2 cellular contexts compared by ENCODE assay signal in the genomic region with DNA sequence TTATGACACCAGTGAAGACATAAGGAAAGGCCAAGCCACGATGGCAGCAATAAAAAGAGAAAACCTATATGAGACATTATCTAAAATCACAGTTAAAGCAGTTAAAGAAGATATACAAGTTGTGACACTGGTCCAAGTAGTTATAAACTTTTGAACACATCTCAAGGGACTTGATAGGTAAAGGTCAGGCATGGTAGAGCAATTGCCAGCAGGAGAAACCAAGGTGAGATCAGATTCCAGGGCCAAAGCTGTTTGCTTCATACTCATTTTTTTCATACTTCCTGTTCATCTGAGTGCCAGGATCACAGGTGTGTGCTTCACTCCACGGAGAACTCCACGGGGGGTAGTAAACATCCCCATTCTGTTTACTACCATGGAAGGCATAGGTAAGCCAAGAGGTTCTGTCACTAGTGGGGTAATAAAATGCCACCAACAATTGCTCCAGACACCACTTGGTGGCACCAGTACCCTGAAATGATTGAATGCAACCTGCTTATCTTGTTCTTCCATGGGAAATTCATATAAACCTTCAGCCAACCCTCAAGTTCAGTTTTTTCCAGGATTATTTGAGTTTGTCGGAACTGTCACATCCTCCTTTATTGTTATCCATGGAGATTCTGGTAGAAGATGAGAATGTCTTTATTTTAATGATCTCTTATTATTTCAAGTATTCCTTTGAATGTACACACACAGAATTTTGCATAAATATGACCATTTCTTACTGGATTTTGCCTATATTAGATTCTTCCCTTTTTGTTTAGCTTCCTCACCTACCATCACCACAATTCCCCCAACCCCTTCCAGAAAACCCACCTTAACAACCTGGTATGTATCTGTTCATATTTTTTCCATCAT.
TF ChIP-seq lines count a peak whose summit lies in the region.

No MANE protein-coding gene starts in this region.

TF ChIP-seq in GM12878, 131 proteins besides CTCF, POLR2A, EP300 and RAD21:
- TF ChIP-seq SMC3 (IDR thresholded peaks at IDR 0.05; ENCODE audit: borderline replicate concordance, low read length) (peak; percentile 21; the same call in 1 of the 2 replicates), ATF3 (IDR thresholded peaks at IDR 0.05; ENCODE audit: borderline replicate concordance, extremely low read depth, low read depth, low read length) (no peak)
TF ChIP-seq in GM12878: peak in this region for 1.

TF ChIP-seq in HepG2, 621 proteins besides CTCF, POLR2A, EP300 and RAD21:
- TF ChIP-seq SUZ12 (IDR thresholded peaks at IDR 0.05; ENCODE audit: low read depth, low read length) (no peak), SMC3 (IDR thresholded peaks at IDR 0.05; ENCODE audit: low read length) (peak; percentile 52), STAG1 (CRISPR knock-in tag; IDR thresholded peaks at IDR 0.05) (peak; percentile 66), HMG20A (CRISPR knock-in tag; IDR thresholded peaks at IDR 0.05; ENCODE audit: borderline replicate concordance) (0 out of 2 replicates have a peak, but pooled peaks have one; percentile 3)
TF ChIP-seq in HepG2: peak in this region for 3.
